9 cellular contexts compared by ENCODE assay signal in genomic region chr12:121748218-121748570, GRCh38. TPM values are rescaled to one million over a fixed set of nuclear protein-coding genes. Genes with fewer than 3 reads are reported as not detected.
DNase-seq lines count a peak whose midpoint lies in the region; ATAC-seq and TF ChIP-seq lines count a peak whose summit lies in the region.
"Had no signal": no experiment of that assay in that cellular context is flagged by ENCODE, and none has a peak within 500 bp of the region (broad histone marks: within the 10 kb centered on the region; RNA-seq: fewer than 3 reads in every experiment).

No MANE protein-coding gene starts in this region.

- no peaks in the 10 kb centered on the region for H3K36me3 ChIP-seq in right atrium auricular region

- TF ChIP-seq CTCF in right atrium auricular region (IDR thresholded peaks at IDR 0.05) (no peak), type B pancreatic cell (conservative IDR thresholded peaks at IDR 0.05) (no peak)

- no peaks in the 10 kb centered on the region for H3K9me3 ChIP-seq in right atrium auricular region

- peaks cover 9% of the 10 kb centered on the region for H3K4me1 Mint-ChIP-seq in activated CD4-positive, alpha-beta T cell treated with anti-CD3 and anti-CD28 coated beads, Interleukin-2, amount 10 ng/mL, durations not matched to agents 7 days and 5 days
- H3K4me1 Mint-ChIP-seq in type B pancreatic cell (ENCODE audit: unreplicated experiment): peaks cover 11% of the 10 kb centered on the region

- H3K4me1 ChIP-seq in right atrium auricular region: peaks cover 0 to 12% of the 10 kb centered on the region in 2 donors

- POLR2A ChIA-PET in activated CD4-positive, alpha-beta T cell treated with anti-CD3 and anti-CD28 coated beads, Interleukin-2, amount 10 ng/mL, durations not matched to agents 7 days and 5 days (lab: Charles Lee): no interaction called here

- no peak for TF ChIP-seq POLR2A in GM18505 (IDR thresholded peaks at IDR 0.05; ENCODE audit: borderline replicate concordance, extremely low read depth, insufficient read depth, insufficient read length)

- CTCF ChIA-PET in activated CD4-positive, alpha-beta T cell treated with anti-CD3 and anti-CD28 coated beads, Interleukin-2, amount 10 ng/mL, durations not matched to agents 7 days and 5 days (lab: Charles Lee): interaction anchor here (0.6 to 0.9 kb wide), 2 partner anchors 40 to 134 kb away, joined by 3 read pairs; no protein-coding TSS in a partner anchor

- no peaks in the 10 kb centered on the region for H3K27me3 ChIP-seq in right atrium auricular region

- H3K4me3 ChIP-seq in right atrium auricular region: no peak overlapping the region

- peaks cover 12% of the 10 kb centered on the region for H3K36me3 Mint-ChIP-seq in activated CD4-positive, alpha-beta T cell treated with anti-CD3 and anti-CD28 coated beads, Interleukin-2, amount 10 ng/mL, durations not matched to agents 7 days and 5 days (ENCODE audit: low read depth)
- no peaks in the 10 kb centered on the region for H3K36me3 Mint-ChIP-seq in type B pancreatic cell

- no peaks in the 10 kb centered on the region for H3K27me3 Mint-ChIP-seq in activated CD4-positive, alpha-beta T cell treated with anti-CD3 and anti-CD28 coated beads, Interleukin-2, amount 10 ng/mL, durations not matched to agents 7 days and 5 days
- no peaks in the 10 kb centered on the region for H3K27me3 Mint-ChIP-seq in type B pancreatic cell

- ATAC-seq in GM18505 (IDR thresholded peaks at IDR 0.05; ENCODE audit: unreplicated experiment): no peak

- peak overlapping the region; percentile 66 for H3K27ac Mint-ChIP-seq in activated CD4-positive, alpha-beta T cell treated with anti-CD3 and anti-CD28 coated beads, Interleukin-2, amount 10 ng/mL, durations not matched to agents 7 days and 5 days
- peak overlapping the region; percentile 92 for H3K27ac Mint-ChIP-seq in type B pancreatic cell

- DNase-seq in activated CD4-positive, alpha-beta T cell treated with anti-CD3 and anti-CD28 coated beads, Interleukin-2, amount 10 ng/mL, durations not matched to agents 7 days and 5 days: no peak
- DNase-seq in activated CD4-positive, alpha-beta T cell treated with anti-CD3 and anti-CD28 coated beads for 1 hour: no peak
- DNase-seq in SK-N-DZ (ENCODE audit: low spot score) (peak; percentile 49), right atrium auricular region (ENCODE audit: low spot score) (no peak), type B pancreatic cell (ENCODE audit: extremely low spot score, unreplicated experiment) (no peak), GM03348 (ENCODE audit: low spot score) (no peak), NCI-H187 treated with DMSO at 0.1 percent for 48 hours (lab: John Stamatoyannopoulos, UW) (no peak)
- DNase-seq: amygdala had no signal

- H3K4me3 Mint-ChIP-seq in activated CD4-positive, alpha-beta T cell treated with anti-CD3 and anti-CD28 coated beads, Interleukin-2, amount 10 ng/mL, durations not matched to agents 7 days and 5 days: no peak overlapping the region
- H3K4me3 Mint-ChIP-seq in type B pancreatic cell: no peak overlapping the region

- H3K27ac ChIP-seq in right atrium auricular region: peak overlapping the region; percentile 53 to 58

- no peaks in the 10 kb centered on the region for H3K9me3 Mint-ChIP-seq in activated CD4-positive, alpha-beta T cell treated with anti-CD3 and anti-CD28 coated beads, Interleukin-2, amount 10 ng/mL, durations not matched to agents 7 days and 5 days
- H3K9me3 Mint-ChIP-seq in type B pancreatic cell: no peaks in the 10 kb centered on the region

RNA-seq across cellular contexts. Expression of gene TMEM120B, which starts 35.6 kb away (rescaled TPM):
- total RNA-seq in activated CD4-positive, alpha-beta T cell treated with anti-CD3 and anti-CD28 coated beads, Interleukin-2, amount 10 ng/mL, durations not matched to agents 7 days and 5 days: 1 to 10 TPM; 5.8 to 6.0 TPM
- polyA plus RNA-seq in SK-N-DZ (2014; cell fraction: cytosol; rRNA removed): 16.9 and 18.2 TPM in 2 replicates
- polyA plus RNA-seq in SK-N-DZ (2014; cell fraction: nucleus; rRNA removed): 58.7 and 60.7 TPM in 2 replicates
- total RNA-seq in right atrium auricular region: 1 to 10 TPM; 3.3 to 4.7 TPM
- 11.3 and 14.0 TPM in 2 replicates for total RNA-seq in type B pancreatic cell (ENCODE audit: low replicate concordance)

RNA-seq across cellular contexts. Expression of gene RHOF, which starts 45.3 kb away (rescaled TPM):
- 100 to 1,000 TPM; 132 to 148 TPM for total RNA-seq in activated CD4-positive, alpha-beta T cell treated with anti-CD3 and anti-CD28 coated beads, Interleukin-2, amount 10 ng/mL, durations not matched to agents 7 days and 5 days
- 0.90 and 3.7 TPM in 2 replicates for polyA plus RNA-seq in SK-N-DZ (2014; cell fraction: cytosol; rRNA removed)
- 57.6 and 75.5 TPM in 2 replicates for polyA plus RNA-seq in SK-N-DZ (2014; cell fraction: nucleus; rRNA removed)
- total RNA-seq in right atrium auricular region: 10 to 100 TPM in 1 of 2 donors, 1 to 10 TPM in 1; 7.3 to 21.9 TPM
- total RNA-seq in type B pancreatic cell (ENCODE audit: low replicate concordance): 24.9 and 26.0 TPM in 2 replicates

RNA-seq across cellular contexts. Expression of gene SETD1B, which starts 55.6 kb away (rescaled TPM):
- total RNA-seq in activated CD4-positive, alpha-beta T cell treated with anti-CD3 and anti-CD28 coated beads, Interleukin-2, amount 10 ng/mL, durations not matched to agents 7 days and 5 days: 10 to 100 TPM; 32.6 to 34.1 TPM
- polyA plus RNA-seq in SK-N-DZ (2014; cell fraction: cytosol; rRNA removed): 3.3 and 4.6 TPM in 2 replicates
- polyA plus RNA-seq in SK-N-DZ (2014; cell fraction: nucleus; rRNA removed): 3.4 and 6.6 TPM in 2 replicates
- total RNA-seq in right atrium auricular region (1 to 10 TPM; 6.0 to 9.3 TPM), type B pancreatic cell (ENCODE audit: low replicate concordance) (28.4 and 34.2 TPM in 2 replicates)
